9 cellular contexts compared by ENCODE assay signal in genomic region chr1:201469645-201470074, GRCh38. TPM values are rescaled to one million over a fixed set of nuclear protein-coding genes. Genes with fewer than 3 reads are reported as not detected.
A peak's percentile ranks its signal among the peaks of the same experiment; 100 is the strongest.
DNase-seq lines count a peak whose midpoint lies in the region; ATAC-seq, FAIRE-seq and TF ChIP-seq lines count a peak whose summit lies in the region.
"Had no signal": no experiment of that assay in that cellular context is flagged by ENCODE, and none has a peak within 500 bp of the region (broad histone marks: within the 10 kb centered on the region; RNA-seq: fewer than 3 reads in every experiment).

No MANE protein-coding gene starts in this region.

- no peaks in the 10 kb centered on the region for H3K9me3 Mint-ChIP-seq in activated CD4-positive, alpha-beta T cell treated with anti-CD3 and anti-CD28 coated beads, Interleukin-2, amount 10 ng/mL, durations not matched to agents 7 days and 5 days

- H3K27ac ChIP-seq in body of pancreas, result peak overlapping the region; percentile 66 to 86 (median 74)
- peak overlapping the region in 1 of 2 donors; percentile 74 for H3K27ac ChIP-seq in kidney (ENCODE audit: low read depth in 2 of 2, low read length in 2 of 2)
- H3K27ac ChIP-seq in testis, result no peak overlapping the region

- H3K4me1 Mint-ChIP-seq in activated CD4-positive, alpha-beta T cell treated with anti-CD3 and anti-CD28 coated beads, Interleukin-2, amount 10 ng/mL, durations not matched to agents 7 days and 5 days, result peaks cover 18% of the 10 kb centered on the region

- no peaks in the 10 kb centered on the region for H3K9me3 ChIP-seq in body of pancreas
- H3K9me3 ChIP-seq in kidney (ENCODE audit: control insufficient read depth in 1 of 2, low read length in 2 of 2), result no peaks in the 10 kb centered on the region
- no peaks in the 10 kb centered on the region for H3K9me3 ChIP-seq in testis

- TF ChIP-seq POLR2A in body of pancreas (IDR thresholded peaks at IDR 0.05) (no peak), testis (IDR thresholded peaks at IDR 0.05) (no peak)

- H3K4me3 ChIP-seq in body of pancreas (no peak overlapping the region), kidney (ENCODE audit: low read length in 2 of 2) (peak overlapping the region; percentile 39 to 67), testis (peak overlapping the region; percentile 74 to 81)

- WGBS in body of pancreas, 2 donors, result 52 to 68% methylated on average over 14 to 16 of the region's 16 CpGs
- WGBS in testis, 2 donors, result 23 to 27% methylated on average over 10 to 16 of the region's 16 CpGs

- peak overlapping the region; percentile 65 for H3K27ac Mint-ChIP-seq in activated CD4-positive, alpha-beta T cell treated with anti-CD3 and anti-CD28 coated beads, Interleukin-2, amount 10 ng/mL, durations not matched to agents 7 days and 5 days

- POLR2A ChIA-PET in activated CD4-positive, alpha-beta T cell treated with anti-CD3 and anti-CD28 coated beads, Interleukin-2, amount 10 ng/mL, durations not matched to agents 7 days and 5 days (lab: Charles Lee), result no interaction called here

- H3K9ac ChIP-seq in kidney (ENCODE audit: low read length in 2 of 2), result peak overlapping the region; percentile 4 to 77

- peaks cover 5% of the 10 kb centered on the region for H3K36me3 Mint-ChIP-seq in activated CD4-positive, alpha-beta T cell treated with anti-CD3 and anti-CD28 coated beads, Interleukin-2, amount 10 ng/mL, durations not matched to agents 7 days and 5 days (ENCODE audit: low read depth)

- TF ChIP-seq CTCF in body of pancreas (IDR thresholded peaks at IDR 0.05), result no peak
- TF ChIP-seq CTCF in kidney (IDR thresholded peaks at IDR 0.05; ENCODE audit: borderline replicate concordance, extremely low read depth, insufficient read depth), result no peak
- no peak for TF ChIP-seq CTCF in testis (IDR thresholded peaks at IDR 0.05)
- no peak for TF ChIP-seq CTCF in GM20000 (IDR thresholded peaks at IDR 0.05; ENCODE audit: extremely low read depth, missing control alignments)

- CTCF ChIA-PET in activated CD4-positive, alpha-beta T cell treated with anti-CD3 and anti-CD28 coated beads, Interleukin-2, amount 10 ng/mL, durations not matched to agents 7 days and 5 days (lab: Charles Lee), result interaction anchor here (0.6 to 3.7 kb wide), 5 partner anchors 12 to 103 kb away, joined by 3 to 22 read pairs (median 8); no protein-coding TSS in a partner anchor

- peaks cover 42% of the 10 kb centered on the region for H3K27me3 Mint-ChIP-seq in activated CD4-positive, alpha-beta T cell treated with anti-CD3 and anti-CD28 coated beads, Interleukin-2, amount 10 ng/mL, durations not matched to agents 7 days and 5 days

- FAIRE-seq in kidney (lab: Jason Lieb, UNC), result no peak

- no peak for DNase-seq in activated CD4-positive, alpha-beta T cell treated with anti-CD3 and anti-CD28 coated beads, Interleukin-2, amount 10 ng/mL, durations not matched to agents 7 days and 5 days
- DNase-seq in activated CD4-positive, alpha-beta T cell treated with anti-CD3 and anti-CD28 coated beads, Interleukin-2, amount 50 U/mL, for 4 hours, result no peak
- DNase-seq in body of pancreas (no peak), kidney (no peak), testis (no peak), GM20000 (ENCODE audit: low spot score) (no peak)

- intact Hi-C loops in body of pancreas (cut with DNase I), result no loop called here
- intact Hi-C loops in kidney (cut with DNase I), result no loop called here
- intact Hi-C loops in testis (cut with DNase I; ENCODE audit: low total_unique reads), result no loop called here

- H3K27me3 ChIP-seq in body of pancreas (no peaks in the 10 kb centered on the region), testis (no peaks in the 10 kb centered on the region)

- peak overlapping the region; percentile 79 for H3K4me3 Mint-ChIP-seq in activated CD4-positive, alpha-beta T cell treated with anti-CD3 and anti-CD28 coated beads, Interleukin-2, amount 10 ng/mL, durations not matched to agents 7 days and 5 days

- H3K36me3 ChIP-seq in body of pancreas (replicated peaks in 1 of 2; ENCODE audit: insufficient read depth in 1 of 2, low read depth in 2 of 2) (no peaks in the 10 kb centered on the region), kidney (ENCODE audit: control insufficient read depth in 1 of 2, insufficient read depth in 2 of 2, low read length in 2 of 2) (no peaks in the 10 kb centered on the region), testis (ENCODE audit: low read depth, missing control alignments) (no peaks in the 10 kb centered on the region)

- H3K4me1 ChIP-seq in body of pancreas (peaks cover 33% of the 10 kb centered on the region), kidney (ENCODE audit: control insufficient read depth in 1 of 2, insufficient read depth in 1 of 2, low read depth in 1 of 2, low read length in 2 of 2) (peaks cover 0 to 10% of the 10 kb centered on the region in 2 donors), testis (no peaks in the 10 kb centered on the region)

- peak; percentile 2 for ATAC-seq in body of pancreas
- ATAC-seq in GM21717 (IDR thresholded peaks at IDR 0.05; ENCODE audit: unreplicated experiment), result no peak
- ATAC-seq in HG03571 (IDR thresholded peaks at IDR 0.05; ENCODE audit: unreplicated experiment), result no peak

RNA-seq across cellular contexts. Expression of gene PHLDA3, which starts 0.7 kb away (rescaled TPM):
- total RNA-seq in activated CD4-positive, alpha-beta T cell treated with anti-CD3 and anti-CD28 coated beads, Interleukin-2, amount 10 ng/mL, durations not matched to agents 7 days and 5 days, result 10 to 100 TPM; 12.1 to 18.8 TPM
- total RNA-seq in body of pancreas (10 to 100 TPM; 25.2 to 48.8 TPM), kidney (25.6 TPM), testis (10 to 100 TPM; 22.7 to 23.1 TPM)
- polyA plus RNA-seq in kidney (ENCODE audit: insufficient read depth, low read depth, low replicate concordance) (27.3 TPM), testis (ENCODE audit: insufficient read depth, low read depth, low replicate concordance) (24.0 TPM)

RNA-seq across cellular contexts. Expression of gene CSRP1, which starts 37.3 kb away (rescaled TPM):
- total RNA-seq in activated CD4-positive, alpha-beta T cell treated with anti-CD3 and anti-CD28 coated beads, Interleukin-2, amount 10 ng/mL, durations not matched to agents 7 days and 5 days, result 10 to 100 TPM; 82.4 to 83.4 TPM
- 100 to 1,000 TPM; 127 to 245 TPM for total RNA-seq in body of pancreas
- 236 TPM for total RNA-seq in kidney
- 211 TPM for polyA plus RNA-seq in kidney (ENCODE audit: insufficient read depth, low read depth, low replicate concordance)
- 100 to 1,000 TPM; 103 to 123 TPM for total RNA-seq in testis
- polyA plus RNA-seq in testis (ENCODE audit: insufficient read depth, low read depth, low replicate concordance), result 217 TPM

RNA-seq across cellular contexts. Expression of gene TNNI1, which starts 48.1 kb away (rescaled TPM):
- not detected for total RNA-seq in activated CD4-positive, alpha-beta T cell treated with anti-CD3 and anti-CD28 coated beads, Interleukin-2, amount 10 ng/mL, durations not matched to agents 7 days and 5 days
- total RNA-seq in body of pancreas (not detected), kidney (not detected), testis (under 1 TPM; 0.37 to 0.55 TPM)
- polyA plus RNA-seq in kidney (ENCODE audit: insufficient read depth, low read depth, low replicate concordance) (17.7 TPM), testis (ENCODE audit: insufficient read depth, low read depth, low replicate concordance) (36.4 TPM)
- total RNA-seq: lung microvascular endothelial cell had no signal

Comparison
In these comparisons a context has a peak if more than half of its experiments do, and no peak if none do; other contexts are left out.
1. H3K27ac ChIP-seq: peak in body of pancreas (4 of 4); none in testis (0 of 2).
2. H3K4me3 ChIP-seq: peak in kidney (2 of 2) and testis (2 of 2); none in body of pancreas (0 of 2).